ENCODE assay signal across 19 cellular contexts in the genomic region with DNA sequence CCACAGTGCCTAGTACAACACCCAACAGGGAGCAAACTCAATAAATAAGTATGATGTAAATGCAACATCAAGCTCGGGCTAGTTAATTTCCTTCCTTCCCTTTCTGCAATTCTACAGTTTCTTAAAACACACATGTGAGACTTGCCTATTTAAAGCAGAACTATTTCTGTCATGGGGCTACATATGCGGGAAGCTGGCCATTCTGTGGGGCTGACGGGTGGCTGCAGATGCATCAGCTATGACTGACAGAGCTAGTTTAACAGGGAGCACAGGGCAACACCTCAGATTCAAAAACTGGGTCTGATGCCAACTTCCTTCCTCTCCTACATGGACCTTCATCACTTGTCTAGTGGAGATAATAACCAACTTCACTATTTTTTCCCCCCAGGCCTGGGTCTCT.
"Had no signal": no experiment of that assay in that cellular context is flagged by ENCODE, and none has a peak within 500 bp of the region (broad histone marks: within the 10 kb centered on the region; RNA-seq: fewer than 3 reads in every experiment).

No MANE protein-coding gene starts in this region.

- H3K36me3 ChIP-seq: cardiac muscle cell, gastroesophageal sphincter, neutrophil, transverse colon, vagina had no signal

- H3K4me3 Mint-ChIP-seq: activated T-cell treated with anti-CD3 and anti-CD28 coated beads, Interleukin-2, amount 50 U/mL, for 24 hours; naive thymus-derived CD4-positive, alpha-beta T cell had no signal

- H3K9me3 Mint-ChIP-seq: activated naive CD4-positive, alpha-beta T cell treated with anti-CD3 and anti-CD28 coated beads, Interleukin-2, amount 50 U/mL, for 72 hours; activated T-cell treated with anti-CD3 and anti-CD28 coated beads, Interleukin-2, amount 50 U/mL, for 24 hours; naive thymus-derived CD4-positive, alpha-beta T cell had no signal

- H2AFZ ChIP-seq: parathyroid adenoma had no signal

- H3K9me3 ChIP-seq: gastroesophageal sphincter, neutrophil, transverse colon, vagina had no signal

- H3K4me1 ChIP-seq: parathyroid adenoma, transverse colon, vagina had no signal

- H3K36me3 Mint-ChIP-seq: activated naive CD4-positive, alpha-beta T cell treated with anti-CD3 and anti-CD28 coated beads, Interleukin-2, amount 50 U/mL, for 72 hours; naive thymus-derived CD4-positive, alpha-beta T cell had no signal

- DNase-seq: activated CD4-positive, alpha-beta T cell treated with anti-CD3 and anti-CD28 coated beads, Interleukin-2, amount 50 U/mL, for 48 hours; activated gamma-delta T cell; activated T-cell treated with anti-CD3 and anti-CD28 coated beads, Interleukin-2, amount 50 U/mL, for 24 hours; erythroblast; left colon; naive thymus-derived CD4-positive, alpha-beta T cell; retina; small intestine; stimulated activated CD4-positive, alpha-beta T cell treated with anti-CD3 and anti-CD28 coated beads, Interleukin-4, amount 100 ng/mL, for 24 hours; stimulated activated naive CD4-positive, alpha-beta T cell treated with Interleukin-2 at 50 U/mL for 16 hours; substantia nigra; transverse colon had no signal

- ATAC-seq: activated naive CD4-positive, alpha-beta T cell treated with anti-CD3 and anti-CD28 coated beads, Interleukin-2, amount 50 U/mL, for 72 hours; gastroesophageal sphincter; left colon; naive thymus-derived CD4-positive, alpha-beta T cell had no signal

- H3K79me2 ChIP-seq: parathyroid adenoma had no signal

- H3K27ac Mint-ChIP-seq: activated naive CD4-positive, alpha-beta T cell treated with anti-CD3 and anti-CD28 coated beads, Interleukin-2, amount 50 U/mL, for 72 hours; activated T-cell treated with anti-CD3 and anti-CD28 coated beads, Interleukin-2, amount 50 U/mL, for 24 hours; naive thymus-derived CD4-positive, alpha-beta T cell had no signal

- H3K9ac ChIP-seq: parathyroid adenoma had no signal

- H3K4me1 Mint-ChIP-seq: naive thymus-derived CD4-positive, alpha-beta T cell had no signal

- H3K27ac ChIP-seq: cardiac muscle cell, gastroesophageal sphincter, neutrophil, parathyroid adenoma, transverse colon, vagina, VCaP had no signal

- H3K27me3 ChIP-seq: cardiac muscle cell, gastroesophageal sphincter, transverse colon, vagina had no signal

- H3K4me3 ChIP-seq: cardiac muscle cell, gastroesophageal sphincter, transverse colon, vagina had no signal
